Comparison of ENCODE assay signal across 12 cellular contexts in genomic region chr16:81189100-81189664, GRCh38. TPM values are rescaled to one million over a fixed set of nuclear protein-coding genes. Genes with fewer than 3 reads are reported as not detected.
A peak's percentile ranks its signal among the peaks of the same experiment; 100 is the strongest.
DNase-seq lines count a peak whose midpoint lies in the region; ATAC-seq and TF ChIP-seq lines count a peak whose summit lies in the region.
"Had no signal": no experiment of that assay in that cellular context is flagged by ENCODE, and none has a peak within 500 bp of the region (broad histone marks: within the 10 kb centered on the region; RNA-seq: fewer than 3 reads in every experiment).

No MANE protein-coding gene starts in this region.

- H3K36me3 ChIP-seq in lower lobe of right lung (no peaks in the 10 kb centered on the region), suprapubic skin (no peaks in the 10 kb centered on the region)

- 38% methylated on average over 15 of the region's 15 CpGs for WGBS in suprapubic skin

- no peak overlapping the region for H3K27ac Mint-ChIP-seq in activated CD4-positive, alpha-beta T cell treated with anti-CD3 and anti-CD28 coated beads for 36 hours
- H3K27ac Mint-ChIP-seq: activated CD4-positive, alpha-beta T cell treated with anti-CD3 and anti-CD28 coated beads, Interleukin-2, amount 10 ng/mL, durations not matched to agents 7 days and 5 days; immature natural killer cell had no signal

- TF ChIP-seq POLR2A in suprapubic skin (IDR thresholded peaks at IDR 0.05), result no peak

- DNase-seq in NCI-H226 (peak; percentile 52), lower lobe of right lung (peak; percentile 71), suprapubic skin (ENCODE audit: low spot score in 2 of 2) (peak; percentile 92 to 95), T-helper 2 cell (no peak), cortex of kidney (lab: John Stamatoyannopoulos, UW) (no peak)
- no peak for DNase-seq in activated CD4-positive, alpha-beta T cell treated with anti-CD3 and anti-CD28 coated beads for 36 hours
- DNase-seq in activated CD8-positive, alpha-beta memory T cell treated with anti-CD3 and anti-CD28 coated beads for 24 hours, result no peak
- DNase-seq: activated CD4-positive, alpha-beta T cell treated with anti-CD3 and anti-CD28 coated beads, Interleukin-2, amount 10 ng/mL, durations not matched to agents 7 days and 5 days; central memory CD4-positive, alpha-beta T cell; immature natural killer cell; PC-9 had no signal

- intact Hi-C loops in lower lobe of right lung (cut with DNase I), result no loop called here
- intact Hi-C loops in activated CD4-positive, alpha-beta T cell treated with anti-CD3 and anti-CD28 coated beads for 36 hours (cut with DNase I, micrococcal nuclease), result no loop called here

- H3K27me3 ChIP-seq in lower lobe of right lung (ENCODE audit: low read depth) (no peaks in the 10 kb centered on the region), suprapubic skin (no peaks in the 10 kb centered on the region)

- H3K4me1 ChIP-seq in lower lobe of right lung (no peaks in the 10 kb centered on the region), suprapubic skin (peaks cover 15% of the 10 kb centered on the region)

- no peak for TF ChIP-seq CTCF in lower lobe of right lung (IDR thresholded peaks at IDR 0.05)
- no peak for TF ChIP-seq CTCF in suprapubic skin (IDR thresholded peaks at IDR 0.05)

- peaks cover 3% of the 10 kb centered on the region for H3K4me1 Mint-ChIP-seq in activated CD4-positive, alpha-beta T cell treated with anti-CD3 and anti-CD28 coated beads for 36 hours
- H3K4me1 Mint-ChIP-seq: activated CD4-positive, alpha-beta T cell treated with anti-CD3 and anti-CD28 coated beads, Interleukin-2, amount 10 ng/mL, durations not matched to agents 7 days and 5 days; immature natural killer cell had no signal

- H3K27ac ChIP-seq in lower lobe of right lung (peak overlapping the region; percentile 53), suprapubic skin (peak overlapping the region; percentile 71)
- H3K27ac ChIP-seq: PC-9 had no signal

- H3K4me3 ChIP-seq in lower lobe of right lung (no peak overlapping the region), suprapubic skin (no peak overlapping the region)
- H3K4me3 ChIP-seq: PC-9 had no signal

- no peak overlapping the region for H3K4me3 Mint-ChIP-seq in activated CD4-positive, alpha-beta T cell treated with anti-CD3 and anti-CD28 coated beads for 36 hours
- H3K4me3 Mint-ChIP-seq: activated CD4-positive, alpha-beta T cell treated with anti-CD3 and anti-CD28 coated beads, Interleukin-2, amount 10 ng/mL, durations not matched to agents 7 days and 5 days; immature natural killer cell had no signal

- H3K9me3 ChIP-seq in lower lobe of right lung, result no peaks in the 10 kb centered on the region
- H3K9me3 ChIP-seq in suprapubic skin, result no peaks in the 10 kb centered on the region

- H3K9me3 Mint-ChIP-seq in activated CD4-positive, alpha-beta T cell treated with anti-CD3 and anti-CD28 coated beads for 36 hours (ENCODE audit: low read depth), result no peaks in the 10 kb centered on the region
- H3K9me3 Mint-ChIP-seq: activated CD4-positive, alpha-beta T cell treated with anti-CD3 and anti-CD28 coated beads, Interleukin-2, amount 10 ng/mL, durations not matched to agents 7 days and 5 days; immature natural killer cell had no signal

- H3K36me3 Mint-ChIP-seq in activated CD4-positive, alpha-beta T cell treated with anti-CD3 and anti-CD28 coated beads for 36 hours (ENCODE audit: low read depth), result no peaks in the 10 kb centered on the region
- H3K36me3 Mint-ChIP-seq: immature natural killer cell had no signal

- ATAC-seq in esophagus mucosa, result peak; percentile 46
- ATAC-seq in lower lobe of right lung, result peak; percentile 82 to 89
- ATAC-seq in activated CD4-positive, alpha-beta T cell treated with anti-CD3 and anti-CD28 coated beads for 36 hours, result no peak

- POLR2A ChIA-PET in activated CD4-positive, alpha-beta T cell treated with anti-CD3 and anti-CD28 coated beads for 36 hours (lab: Charles Lee), result no interaction called here

- H3K27me3 Mint-ChIP-seq in activated CD4-positive, alpha-beta T cell treated with anti-CD3 and anti-CD28 coated beads for 36 hours, result peaks cover 6% of the 10 kb centered on the region
- H3K27me3 Mint-ChIP-seq: activated CD4-positive, alpha-beta T cell treated with anti-CD3 and anti-CD28 coated beads, Interleukin-2, amount 10 ng/mL, durations not matched to agents 7 days and 5 days had no signal

- no peak for TF ChIP-seq EP300 in suprapubic skin (IDR thresholded peaks at IDR 0.05)

- CTCF ChIA-PET in activated CD4-positive, alpha-beta T cell treated with anti-CD3 and anti-CD28 coated beads for 36 hours (lab: Charles Lee), result interaction anchor here (0.5 kb wide), 1 partner anchor 529 kb away, joined by 3 read pairs; no protein-coding TSS in a partner anchor

RNA-seq across cellular contexts. Expression of gene BCO1, which starts 49.3 kb away (rescaled TPM):
- total RNA-seq in esophagus mucosa (0.32 TPM), lower lobe of right lung (0.74 TPM), suprapubic skin (under 1 TPM in 1 of 4 donors, not detected in 3; 0.26 TPM)
- total RNA-seq in activated CD4-positive, alpha-beta T cell treated with anti-CD3 and anti-CD28 coated beads for 36 hours, result not detected
- total RNA-seq: activated CD4-positive, alpha-beta T cell treated with anti-CD3 and anti-CD28 coated beads, Interleukin-2, amount 10 ng/mL, durations not matched to agents 7 days and 5 days had no signal

Comparison
In these comparisons a context has a peak if more than half of its experiments do, and no peak if none do; other contexts are left out.
1. DNase-seq: peak in NCI-H226 (single experiment), lower lobe of right lung (single experiment) and suprapubic skin (2 of 2); none in activated CD4-positive, alpha-beta T cell treated with anti-CD3 and anti-CD28 coated beads for 36 hours (single experiment), T-helper 2 cell (0 of 5), cortex of kidney (single experiment) and activated CD8-positive, alpha-beta memory T cell treated with anti-CD3 and anti-CD28 coated beads for 24 hours (single experiment).